1 cellular context compared by ENCODE assay signal in genomic region chr6:107931894-107932293, GRCh38.
TF ChIP-seq lines count a peak whose summit lies in the region.

No MANE protein-coding gene starts in this region.

TF ChIP-seq in HepG2, 621 proteins besides CTCF, POLR2A, EP300 and RAD21 (continued from another document and continues in another):
- TF ChIP-seq AHDC1 (CRISPR knock-in tag; IDR thresholded peaks at IDR 0.05; ENCODE audit: borderline replicate concordance) (peak; percentile 64; the same call in 1 of the 2 replicates), ARID5B (CRISPR knock-in tag; IDR thresholded peaks at IDR 0.05) (peak; percentile 97), ZNF546 (CRISPR knock-in tag; conservative IDR thresholded peaks at IDR 0.05) (no peak), ELF4 (CRISPR knock-in tag; IDR thresholded peaks at IDR 0.05; ENCODE audit: borderline replicate concordance) (no peak), MTF1 (CRISPR knock-in tag; IDR thresholded peaks at IDR 0.05) (no peak), YY1 (IDR thresholded peaks at IDR 0.05; ENCODE audit: insufficient read depth, insufficient replicate concordance, low read depth, low read length) (no peak), ZBTB46 (CRISPR knock-in tag; IDR thresholded peaks at IDR 0.05; ENCODE audit: borderline replicate concordance) (no peak), KAT2B (IDR thresholded peaks at IDR 0.05; ENCODE audit: borderline replicate concordance, low read depth, low read length) (no peak), ZNF142 (CRISPR knock-in tag; IDR thresholded peaks at IDR 0.05) (no peak), REXO4 (CRISPR knock-in tag; IDR thresholded peaks at IDR 0.05; ENCODE audit: borderline replicate concordance) (no peak), FOXP1 (IDR thresholded peaks at IDR 0.05) (0 out of 2 replicates have a peak, but pooled peaks have one; percentile 39), FOXP1 (CRISPR knock-in tag; IDR thresholded peaks at IDR 0.05) (peak; percentile 92), ZNF781 (CRISPR knock-in tag; IDR thresholded peaks at IDR 0.05; ENCODE audit: borderline replicate concordance, not compliant biosample characterization) (no peak), ZBTB42 (CRISPR knock-in tag; IDR thresholded peaks at IDR 0.05) (no peak), ZNF549 (CRISPR knock-in tag; IDR thresholded peaks at IDR 0.05) (no peak), RFXAP (CRISPR knock-in tag; IDR thresholded peaks at IDR 0.05; ENCODE audit: borderline replicate concordance) (no peak), AFF4 (CRISPR knock-in tag; IDR thresholded peaks at IDR 0.05) (no peak), MAFK (conservative IDR thresholded peaks at IDR 0.05 in 1 of 2, IDR thresholded peaks at IDR 0.05 in 1 of 2; ENCODE audit: low read length in 2 of 2) (no peak), MIER2 (CRISPR knock-in tag; IDR thresholded peaks at IDR 0.05) (peak; percentile 59; the same call in 1 of the 2 replicates), NFKB2 (CRISPR knock-in tag; IDR thresholded peaks at IDR 0.05; ENCODE audit: borderline replicate concordance) (no peak), TCF12 (IDR thresholded peaks at IDR 0.05) (no peak), TCF12 (CRISPR knock-in tag; IDR thresholded peaks at IDR 0.05) (no peak), AKAP8 (CRISPR knock-in tag; IDR thresholded peaks at IDR 0.05) (no peak), KDM2A (CRISPR knock-in tag; IDR thresholded peaks at IDR 0.05; ENCODE audit: borderline replicate concordance, low read depth) (no peak), HMGXB4 (CRISPR knock-in tag; IDR thresholded peaks at IDR 0.05; ENCODE audit: borderline replicate concordance in 1 of 2, low read depth in 1 of 2) (no peak), KDM1A (CRISPR knock-in tag; IDR thresholded peaks at IDR 0.05) (peak; percentile 71; the same call in 1 of the 2 replicates), SP2 (CRISPR knock-in tag; IDR thresholded peaks at IDR 0.05) (no peak), MED1 (CRISPR knock-in tag; IDR thresholded peaks at IDR 0.05) (peak; percentile 69), TFDP2 (CRISPR knock-in tag; IDR thresholded peaks at IDR 0.05) (no peak), EEA1 (CRISPR knock-in tag; IDR thresholded peaks at IDR 0.05; ENCODE audit: borderline replicate concordance) (no peak), ZNF83 (CRISPR knock-in tag; IDR thresholded peaks at IDR 0.05; ENCODE audit: borderline replicate concordance) (no peak), SNRNP70 (IDR thresholded peaks at IDR 0.05; ENCODE audit: low read depth, low read length) (no peak), ZKSCAN1 (IDR thresholded peaks at IDR 0.05; ENCODE audit: low read length) (no peak), ZNF44 (CRISPR knock-in tag; IDR thresholded peaks at IDR 0.05) (no peak), BHLHE40 (IDR thresholded peaks at IDR 0.05; ENCODE audit: low read length) (no peak)
